23 cellular contexts compared by ENCODE assay signal in genomic region chr18:57798713-57799373, GRCh38. TPM values are rescaled to one million over a fixed set of nuclear protein-coding genes. Genes with fewer than 3 reads are reported as not detected.
DNase-seq lines count a peak whose midpoint lies in the region; ATAC-seq and TF ChIP-seq lines count a peak whose summit lies in the region.
"Had no signal": no experiment of that assay in that cellular context is flagged by ENCODE, and none has a peak within 500 bp of the region (broad histone marks: within the 10 kb centered on the region; RNA-seq: fewer than 3 reads in every experiment).

No MANE protein-coding gene starts in this region.

- DNase-seq in DMS153 treated with DMSO at 0.1 percent for 48 hours (lab: John Stamatoyannopoulos, UW; ENCODE audit: unreplicated experiment) = peak; percentile 28
- DNase-seq in body of pancreas = no peak
- DNase-seq in mucosa of gallbladder (ENCODE audit: low spot score) = peak; percentile 48
- DNase-seq in upper lobe of left lung = no peak
- DNase-seq in progenitor cell of endocrine pancreas (ENCODE audit: low spot score, unreplicated experiment) = no peak
- no peak for DNase-seq in CD4-positive, alpha-beta T cell
- DNase-seq in Right ventricle myocardium inferior (ENCODE audit: missing footprints) = no peak
- DNase-seq: activated CD4-positive, alpha-beta T cell treated with anti-CD3 and anti-CD28 coated beads for 48 hours; activated naive CD8-positive, alpha-beta T cell treated with anti-CD3 and anti-CD28 coated beads, Interleukin-2, amount 50 U/mL, for 24 hours; Caco-2; dermis blood vessel endothelial cell; foreskin fibroblast; GM23248; hippocampal formation; NCI-H1105 treated with DMSO at 0.1 percent for 48 hours; NCI-H226; nephron progenitor cell; stimulated activated CD4-positive, alpha-beta T cell treated with anti-CD3 and anti-CD28 coated beads, Interleukin-4, amount 100 ng/mL, for 4 hours had no signal

- H3K4me1 ChIP-seq in body of pancreas (peaks cover 64% of the 10 kb centered on the region), upper lobe of left lung (peaks cover 3 to 64% (median 12%) of the 10 kb centered on the region in 4 donors)
- H3K4me1 ChIP-seq: breast epithelium had no signal

- H3K27ac Mint-ChIP-seq in progenitor cell of endocrine pancreas = no peak overlapping the region
- no peak overlapping the region for H3K27ac Mint-ChIP-seq in CD4-positive, alpha-beta T cell
- H3K27ac Mint-ChIP-seq: activated naive CD8-positive, alpha-beta T cell treated with anti-CD3 and anti-CD28 coated beads, Interleukin-2, amount 50 U/mL, for 24 hours; activated T-helper 2 cell treated with anti-CD3 and anti-CD28 coated beads, Interferon-gamma antibody, Interleukin-2, Interleukin-4, amounts not matched to agents 10 μg/mL and 5 μg/mL and 100 μg/mL, durations not matched to agents 14 hours and 24 hours and 36 hours; memory B cell; nephron progenitor cell had no signal

- intact Hi-C loops in body of pancreas (cut with DNase I) = loop anchor here (10.0 kb wide), 1 partner anchor 54 kb away; no protein-coding TSS in a partner anchor
- intact Hi-C loops in CD4-positive, alpha-beta T cell (cut with DNase I, micrococcal nuclease) = no loop called here
- intact Hi-C loops in Right ventricle myocardium inferior (cut with DNase I) = no loop called here

- H3K4me3 ChIP-seq in body of pancreas (no peak overlapping the region), upper lobe of left lung (no peak overlapping the region)
- H3K4me3 ChIP-seq: breast epithelium had no signal

- no peak for TF ChIP-seq EP300 in upper lobe of left lung (IDR thresholded peaks at IDR 0.05)

- CTCF ChIA-PET in CD4-positive, alpha-beta T cell (lab: Charles Lee) = no interaction called here

- ATAC-seq in body of pancreas (no peak), upper lobe of left lung (ENCODE audit: low FRiP score in 2 of 2) (no peak), Right ventricle myocardium inferior (no peak)
- no peak for ATAC-seq in CD4-positive, alpha-beta T cell (ENCODE audit: poor library complexity)
- ATAC-seq: activated naive CD8-positive, alpha-beta T cell treated with anti-CD3 and anti-CD28 coated beads, Interleukin-2, amount 50 U/mL, for 24 hours had no signal

- H3K9me3 Mint-ChIP-seq in progenitor cell of endocrine pancreas (ENCODE audit: low read depth) = no peaks in the 10 kb centered on the region
- H3K9me3 Mint-ChIP-seq in CD4-positive, alpha-beta T cell = no peaks in the 10 kb centered on the region
- H3K9me3 Mint-ChIP-seq: activated T-helper 2 cell treated with anti-CD3 and anti-CD28 coated beads, Interferon-gamma antibody, Interleukin-2, Interleukin-4, amounts not matched to agents 10 μg/mL and 5 μg/mL and 100 μg/mL, durations not matched to agents 14 hours and 24 hours and 36 hours; memory B cell had no signal

- H3K9me3 ChIP-seq in body of pancreas (no peaks in the 10 kb centered on the region), upper lobe of left lung (no peaks in the 10 kb centered on the region)
- H3K9me3 ChIP-seq in CD4-positive, alpha-beta T cell (ENCODE audit: control insufficient read depth, low read length) = peaks cover 5% of the 10 kb centered on the region
- H3K9me3 ChIP-seq: breast epithelium, Caco-2 had no signal

- 34 to 50% methylated on average over 4 of the region's 4 CpGs for WGBS in body of pancreas, 2 donors
- WGBS in upper lobe of left lung, 2 donors = 68 to 79% methylated on average over 4 of the region's 4 CpGs

- POLR2A ChIA-PET in CD4-positive, alpha-beta T cell (lab: Charles Lee) = no interaction called here

- 0 out of 2 replicates have a peak overlapping the region, but pooled peaks have one; percentile 5 for H3K27ac ChIP-seq in 22Rv1
- peak overlapping the region in 3 of 4 donors; percentile 20 to 71 (median 27) for H3K27ac ChIP-seq in body of pancreas
- H3K27ac ChIP-seq in upper lobe of left lung = peak overlapping the region in 1 of 4 donors; percentile 5
- H3K27ac ChIP-seq in CD4-positive, alpha-beta T cell (ENCODE audit: low read depth, low read length) = no peak overlapping the region
- H3K27ac ChIP-seq: GM23248 had no signal

- H3K36me3 ChIP-seq in body of pancreas (replicated peaks in 1 of 2; ENCODE audit: insufficient read depth in 1 of 2, low read depth in 2 of 2) (no peaks in the 10 kb centered on the region), upper lobe of left lung (no peaks in the 10 kb centered on the region)
- H3K36me3 ChIP-seq: breast epithelium had no signal

- TF ChIP-seq POLR2A in body of pancreas (IDR thresholded peaks at IDR 0.05) (no peak), upper lobe of left lung (IDR thresholded peaks at IDR 0.05) (no peak)

- peaks cover 53% of the 10 kb centered on the region for H3K4me1 Mint-ChIP-seq in progenitor cell of endocrine pancreas (ENCODE audit: low read depth)
- H3K4me1 Mint-ChIP-seq in CD4-positive, alpha-beta T cell (ENCODE audit: low read depth) = no peaks in the 10 kb centered on the region

- TF ChIP-seq CTCF in 22Rv1 (IDR thresholded peaks at IDR 0.05) (no peak), body of pancreas (IDR thresholded peaks at IDR 0.05) (no peak), upper lobe of left lung (IDR thresholded peaks at IDR 0.05) (no peak), progenitor cell of endocrine pancreas (IDR thresholded peaks at IDR 0.05; ENCODE audit: unreplicated experiment) (no peak)
- TF ChIP-seq CTCF in CD4-positive, alpha-beta T cell (IDR thresholded peaks at IDR 0.05) = no peak

- no peaks in the 10 kb centered on the region for H3K27me3 Mint-ChIP-seq in progenitor cell of endocrine pancreas
- peaks cover 44% of the 10 kb centered on the region for H3K27me3 Mint-ChIP-seq in CD4-positive, alpha-beta T cell

- H3K36me3 Mint-ChIP-seq in progenitor cell of endocrine pancreas (ENCODE audit: insufficient read depth) = peaks cover 2% of the 10 kb centered on the region
- no peaks in the 10 kb centered on the region for H3K36me3 Mint-ChIP-seq in CD4-positive, alpha-beta T cell (ENCODE audit: low read depth)

- H3K27me3 ChIP-seq in body of pancreas = no peaks in the 10 kb centered on the region
- H3K27me3 ChIP-seq in upper lobe of left lung = no peaks in the 10 kb centered on the region
- peaks cover 47% of the 10 kb centered on the region for H3K27me3 ChIP-seq in CD4-positive, alpha-beta T cell (ENCODE audit: control insufficient read depth, insufficient read depth, low read length)
- H3K27me3 ChIP-seq: breast epithelium had no signal

- no peak overlapping the region for H3K4me3 Mint-ChIP-seq in progenitor cell of endocrine pancreas (ENCODE audit: low read depth)
- no peak overlapping the region for H3K4me3 Mint-ChIP-seq in CD4-positive, alpha-beta T cell
- H3K4me3 Mint-ChIP-seq: activated naive CD8-positive, alpha-beta T cell treated with anti-CD3 and anti-CD28 coated beads, Interleukin-2, amount 50 U/mL, for 24 hours; memory B cell; nephron progenitor cell had no signal

RNA-seq across cellular contexts. Expression of gene ATP8B1, which starts 4.3 kb away (rescaled TPM):
- total RNA-seq in body of pancreas (10 to 100 TPM; 18.5 to 41.5 TPM), mucosa of gallbladder (125 TPM), upper lobe of left lung (10 to 100 TPM; 19.6 to 36.5 (median 26.0) TPM), progenitor cell of endocrine pancreas (21.7 and 21.9 TPM in 2 replicates), Right ventricle myocardium inferior (5.0 TPM)
- total RNA-seq in CD4-positive, alpha-beta T cell = not detected
- total RNA-seq: activated T-helper 2 cell treated with anti-CD3 and anti-CD28 coated beads, Interferon-gamma antibody, Interleukin-2, Interleukin-4, amounts not matched to agents 10 μg/mL and 5 μg/mL and 100 μg/mL, durations not matched to agents 14 hours and 24 hours and 36 hours; G401 had no signal

Comparison
In these comparisons a context has a peak if more than half of its experiments do, and no peak if none do; other contexts are left out.
1. DNase-seq: peak in DMS153 treated with DMSO at 0.1 percent for 48 hours (single experiment) and mucosa of gallbladder (single experiment); none in body of pancreas (0 of 4), upper lobe of left lung (0 of 2), progenitor cell of endocrine pancreas (single experiment), CD4-positive, alpha-beta T cell (0 of 10) and Right ventricle myocardium inferior (single experiment).